ENCODE assay signal across 8 cellular contexts in genomic region chr6:134123666-134124208, GRCh38.
DNase-seq lines count a peak whose midpoint lies in the region; ATAC-seq and TF ChIP-seq lines count a peak whose summit lies in the region.

No MANE protein-coding gene starts in this region.

- ATAC-seq in CD4-positive, CD25-positive, alpha-beta regulatory T cell (ENCODE audit: low read depth in 2 of 2), result peak; percentile 73 to 81
- peak; percentile 54 for ATAC-seq in GM18511 (IDR thresholded peaks at IDR 0.05; ENCODE audit: unreplicated experiment)
- peak; percentile 59 to 98 (median 88) for ATAC-seq in T-cell (replicated peaks in 1 of 4)
- ATAC-seq in omental fat pad (ENCODE audit: low FRiP score), result peak; percentile 62
- no peak for ATAC-seq in GM18520 (IDR thresholded peaks at IDR 0.05; ENCODE audit: unreplicated experiment)

- no peak overlapping the region for H3K4me3 Mint-ChIP-seq in CD4-positive, CD25-positive, alpha-beta regulatory T cell
- no peak overlapping the region for H3K4me3 Mint-ChIP-seq in T-cell

- TF ChIP-seq CTCF in fibroblast of lung (conservative IDR thresholded peaks at IDR 0.05 in 1 of 2, IDR thresholded peaks at IDR 0.05 in 1 of 2; ENCODE audit: low read depth in 1 of 2, low read length in 2 of 2) (peak; percentile 40 to 67), omental fat pad (IDR thresholded peaks at IDR 0.05) (no peak)

- no peaks in the 10 kb centered on the region for H3K4me1 Mint-ChIP-seq in CD4-positive, CD25-positive, alpha-beta regulatory T cell
- peaks cover 0 to 3% (median 3%) of the 10 kb centered on the region in 3 donors for H3K4me1 Mint-ChIP-seq in T-cell

- H3K36me3 Mint-ChIP-seq in CD4-positive, CD25-positive, alpha-beta regulatory T cell, result no peaks in the 10 kb centered on the region
- no peaks in the 10 kb centered on the region for H3K36me3 Mint-ChIP-seq in T-cell

- H3K9me3 Mint-ChIP-seq in CD4-positive, CD25-positive, alpha-beta regulatory T cell, result peaks cover 0 to 1% (median 0%) of the 10 kb centered on the region in 7 donors
- peaks cover 0 to 4% (median 2%) of the 10 kb centered on the region in 3 donors for H3K9me3 Mint-ChIP-seq in T-cell

- H3K27me3 Mint-ChIP-seq in CD4-positive, CD25-positive, alpha-beta regulatory T cell, result peaks cover 21% of the 10 kb centered on the region
- peaks cover 0 to 3% of the 10 kb centered on the region in 2 donors for H3K27me3 Mint-ChIP-seq in T-cell

- POLR2A ChIA-PET in T-cell (lab: Charles Lee), result interaction anchor here (0.6 to 0.7 kb wide), 3 partner anchors 544 to 1990 kb away, joined by 3 to 4 read pairs (median 3); no protein-coding TSS in a partner anchor

- no peaks in the 10 kb centered on the region for H3K9me3 ChIP-seq in CD4-positive, CD25-positive, alpha-beta regulatory T cell (ENCODE audit: control insufficient read depth in 2 of 2, low read length in 2 of 2)
- H3K9me3 ChIP-seq in fibroblast of lung (ENCODE audit: control insufficient read depth, insufficient read depth, low read depth, low read length), result no peaks in the 10 kb centered on the region

- H3K36me3 ChIP-seq in CD4-positive, CD25-positive, alpha-beta regulatory T cell (ENCODE audit: control insufficient read depth, insufficient read depth, low read length), result no peaks in the 10 kb centered on the region
- H3K36me3 ChIP-seq in fibroblast of lung (ENCODE audit: control insufficient read depth, insufficient read depth, low read length), result no peaks in the 10 kb centered on the region

- no peaks in the 10 kb centered on the region for H3K27me3 ChIP-seq in CD4-positive, CD25-positive, alpha-beta regulatory T cell (ENCODE audit: control insufficient read depth, insufficient read depth, low read length)
- no peaks in the 10 kb centered on the region for H3K27me3 ChIP-seq in fibroblast of lung (ENCODE audit: control insufficient read depth, insufficient read depth, low read length)

- H2AFZ ChIP-seq in fibroblast of lung (ENCODE audit: low read length), result peak overlapping the region; percentile 4

- H4K20me1 ChIP-seq in fibroblast of lung (ENCODE audit: control insufficient read depth, extremely low read depth, insufficient read depth, low read length), result no peaks in the 10 kb centered on the region

- CTCF ChIA-PET in T-cell (lab: Charles Lee), result interaction anchor here (0.7 to 5.0 kb wide), 25 partner anchors 9 to 1595 kb away, joined by 3 to 50 read pairs (median 4); no protein-coding TSS in a partner anchor

- H3K9ac ChIP-seq in fibroblast of lung (ENCODE audit: insufficient read depth, low read length), result no peak overlapping the region

- no peak overlapping the region for H3K4me3 ChIP-seq in CD4-positive, CD25-positive, alpha-beta regulatory T cell (ENCODE audit: low read depth, low read length)
- peak overlapping the region in 1 of 4 experiments; percentile 5 for H3K4me3 ChIP-seq in fibroblast of lung (replicated peaks in 1 of 4; ENCODE audit: control extremely low read depth in 1 of 4, insufficient read depth in 1 of 4, low read depth in 3 of 4, low read length in 4 of 4)

- H3K4me2 ChIP-seq in fibroblast of lung (ENCODE audit: extremely low read depth, insufficient read depth, low read length), result no peak overlapping the region

- no peaks in the 10 kb centered on the region for H3K79me2 ChIP-seq in fibroblast of lung (ENCODE audit: control insufficient read depth, insufficient read depth, low read length)

- H3K27ac ChIP-seq in CD4-positive, CD25-positive, alpha-beta regulatory T cell (ENCODE audit: insufficient read depth, low read length, poor library complexity, severe bottlenecking), result no peak overlapping the region
- no peak overlapping the region for H3K27ac ChIP-seq in fibroblast of lung (ENCODE audit: insufficient read depth, low read length)

- H3K27ac Mint-ChIP-seq in CD4-positive, CD25-positive, alpha-beta regulatory T cell, result no peak overlapping the region
- H3K27ac Mint-ChIP-seq in T-cell, result peak overlapping the region in 1 of 2 donors; percentile 66

- DNase-seq in CD4-positive, CD25-positive, alpha-beta regulatory T cell, result peak; percentile 11 to 71 (median 60)
- DNase-seq in NCI-H1417 (lab: John Stamatoyannopoulos, UW) (peak; percentile 54 to 92 (median 56)), T-cell (peak in 24 of 34 experiments; percentile 2 to 65 (median 32)), fibroblast of lung (ENCODE audit: low read depth in 2 of 2) (peak; percentile 70 to 92), omental fat pad (ENCODE audit: low spot score) (no peak), mucosa of gallbladder (ENCODE audit: low spot score) (no peak)

- no peaks in the 10 kb centered on the region for H3K4me1 ChIP-seq in CD4-positive, CD25-positive, alpha-beta regulatory T cell (ENCODE audit: control insufficient read depth, insufficient read depth, low read length, poor library complexity, severe bottlenecking)
- no peaks in the 10 kb centered on the region for H3K4me1 ChIP-seq in fibroblast of lung (ENCODE audit: control insufficient read depth, extremely low read depth, insufficient read depth, low read length)

Comparison
In these comparisons a context has a peak if more than half of its experiments do, and no peak if none do; other contexts are left out.
1. DNase-seq: peak in CD4-positive, CD25-positive, alpha-beta regulatory T cell (3 of 3), NCI-H1417 (3 of 3), T-cell (24 of 34) and fibroblast of lung (2 of 2); none in omental fat pad (single experiment) and mucosa of gallbladder (single experiment).
2. CTCF ChIP-seq: peak in fibroblast of lung (2 of 2); none in omental fat pad (0 of 3).